17 cellular contexts compared by ENCODE assay signal in genomic region chr6:145110109-145110508, GRCh38.
A peak's percentile ranks its signal among the peaks of the same experiment; 100 is the strongest.
DNase-seq lines count a peak whose midpoint lies in the region; ATAC-seq and TF ChIP-seq lines count a peak whose summit lies in the region.
"Had no signal": no experiment of that assay in that cellular context is flagged by ENCODE, and none has a peak within 500 bp of the region (broad histone marks: within the 10 kb centered on the region; RNA-seq: fewer than 3 reads in every experiment).

No MANE protein-coding gene starts in this region.

- TF ChIP-seq CTCF in C4-2B (conservative IDR thresholded peaks at IDR 0.05) (no peak), mammary epithelial cell (conservative IDR thresholded peaks at IDR 0.05 in 1 of 2, IDR thresholded peaks at IDR 0.05 in 1 of 2; ENCODE audit: extremely low read depth in 1 of 2, insufficient read depth in 1 of 2, low read depth in 1 of 2, low read length in 2 of 2) (no peak), upper lobe of left lung (IDR thresholded peaks at IDR 0.05) (no peak)

- H3K4me2 ChIP-seq in mammary epithelial cell (ENCODE audit: insufficient read depth, low read depth, low read length) (peak overlapping the region; percentile 37), mesenchymal stem cell (ENCODE audit: low read length, poor library complexity, severe bottlenecking) (no peak overlapping the region)

- no peaks in the 10 kb centered on the region for H3K36me3 ChIP-seq in mammary epithelial cell (ENCODE audit: insufficient read depth, low read length)
- H3K36me3 ChIP-seq in upper lobe of left lung, result no peaks in the 10 kb centered on the region
- H3K36me3 ChIP-seq in mesenchymal stem cell (ENCODE audit: control insufficient read depth in 1 of 2, insufficient read depth in 2 of 2, low read depth in 1 of 2, low read length in 2 of 2), result no peaks in the 10 kb centered on the region

- no peaks in the 10 kb centered on the region for H3K9me3 ChIP-seq in mammary epithelial cell (replicated peaks; ENCODE audit: insufficient read depth, low read length)
- no peaks in the 10 kb centered on the region for H3K9me3 ChIP-seq in upper lobe of left lung
- H3K9me3 ChIP-seq in mesenchymal stem cell (ENCODE audit: control insufficient read depth, low read length), result no peaks in the 10 kb centered on the region
- H3K9me3 ChIP-seq: Caco-2 had no signal

- 0% methylated on average over 1 of the region's 1 CpG for WGBS in mammary epithelial cell (ENCODE audit: low coverage, missing lambda C conversion rate)
- 80 to 92% methylated on average over 1 of the region's 1 CpG for WGBS in upper lobe of left lung, 2 donors
- 100% methylated on average over 1 of the region's 1 CpG for WGBS in mesenchymal stem cell

- H2BK12ac ChIP-seq in mesenchymal stem cell (ENCODE audit: low read length in 2 of 2), result no peak overlapping the region

- H2BK5ac ChIP-seq in mesenchymal stem cell (ENCODE audit: low read depth, low read length, poor library complexity, severe bottlenecking), result no peak overlapping the region

- no peak overlapping the region for H3K4ac ChIP-seq in mesenchymal stem cell (ENCODE audit: low read depth in 1 of 2, low read length in 2 of 2)

- H2BK15ac ChIP-seq in mesenchymal stem cell (ENCODE audit: low read depth, poor library complexity, severe bottlenecking), result no peak overlapping the region

- CTCF ChIA-PET in mammary epithelial cell (lab: Charles Lee; ENCODE audit: low non-redundant PET), result no interaction called here

- H3K79me2 ChIP-seq in mammary epithelial cell (ENCODE audit: insufficient read depth, low read length), result no peaks in the 10 kb centered on the region

- H3K4me1 ChIP-seq in mammary epithelial cell (ENCODE audit: insufficient read depth, low read length) (peaks cover 31% of the 10 kb centered on the region), upper lobe of left lung (no peaks in the 10 kb centered on the region), mesenchymal stem cell (ENCODE audit: control insufficient read depth, insufficient read depth, low read depth, low read length) (no peaks in the 10 kb centered on the region)
- H3K4me1 ChIP-seq: Caco-2 had no signal

- DNase-seq in NCI-H69 (lab: John Stamatoyannopoulos, UW) (peak; percentile 36), mammary epithelial cell (peak; percentile 88), kidney tubule cell (ENCODE audit: low spot score) (peak; percentile 57), SHP77 (lab: John Stamatoyannopoulos, UW) (no peak), upper lobe of left lung (no peak), mesenchymal stem cell (no peak)
- no peak for DNase-seq in activated naive CD4-positive, alpha-beta T cell treated with Interleukin-2 at 50 U/mL for 16 hours
- DNase-seq: Caco-2, GDM1, GOT3, KG1, MM.1S, NCI-H1105, NCI-H1694 treated with DMSO at 0.1 percent for 48 hours, NCI-H510A had no signal

- H2AK5ac ChIP-seq in mesenchymal stem cell (ENCODE audit: low read length, severe bottlenecking), result no peak overlapping the region

- H3K27me3 ChIP-seq in mammary epithelial cell (ENCODE audit: insufficient read depth, low read length), result no peaks in the 10 kb centered on the region
- H3K27me3 ChIP-seq in upper lobe of left lung, result no peaks in the 10 kb centered on the region
- no peaks in the 10 kb centered on the region for H3K27me3 ChIP-seq in mesenchymal stem cell (ENCODE audit: control insufficient read depth in 1 of 2, insufficient read depth in 1 of 2, low read length in 2 of 2)

- H2AFZ ChIP-seq in mammary epithelial cell (ENCODE audit: low read depth, low read length) (peak overlapping the region; percentile 42), mesenchymal stem cell (ENCODE audit: low read depth, low read length) (no peak overlapping the region)

- H3K27ac ChIP-seq in C4-2B (peak overlapping the region; percentile 58; the same call in 1 of the 2 replicates), mammary epithelial cell (ENCODE audit: insufficient read depth, low read depth, low read length) (peak overlapping the region; percentile 44), upper lobe of left lung (no peak overlapping the region), mesenchymal stem cell (ENCODE audit: low read length, poor library complexity, severe bottlenecking) (no peak overlapping the region)
- H3K27ac ChIP-seq: SK-N-MC had no signal

- H3K9ac ChIP-seq in mammary epithelial cell (ENCODE audit: insufficient read depth, low read length) (no peak overlapping the region), mesenchymal stem cell (ENCODE audit: low read length) (no peak overlapping the region)

- intact Hi-C loops in mammary epithelial cell (cut with micrococcal nuclease), result no loop called here

- in situ Hi-C loops in mammary epithelial cell (cut with MboI; ENCODE audit: low sequenced_read_pairs in 2 of 2), result no loop called here

- H2BK120ac ChIP-seq in mesenchymal stem cell (ENCODE audit: low read depth, low read length), result no peak overlapping the region

- dilution Hi-C loops in mammary epithelial cell (cut with HindIII; ENCODE audit: low sequenced_read_pairs), result no loop called here

- TF ChIP-seq POLR2A in upper lobe of left lung (IDR thresholded peaks at IDR 0.05), result no peak

- H3K14ac ChIP-seq in mesenchymal stem cell (ENCODE audit: low read length in 2 of 2), result no peak overlapping the region

- no peak overlapping the region for H3K18ac ChIP-seq in mesenchymal stem cell (ENCODE audit: low read depth in 1 of 2, low read length in 2 of 2)

- no peak for TF ChIP-seq EP300 in upper lobe of left lung (IDR thresholded peaks at IDR 0.05)

- ATAC-seq in upper lobe of left lung (ENCODE audit: low FRiP score in 2 of 2), result no peak

- no TSS peak for BruUV-seq in mammary epithelial cell (replicated peaks; lab: Mats Ljungman, UMichigan)

- H3K4me3 ChIP-seq in mammary epithelial cell (replicated peaks in 1 of 3; ENCODE audit: insufficient read depth in 1 of 3, low read depth in 2 of 3, low read length in 3 of 3) (no peak overlapping the region), upper lobe of left lung (no peak overlapping the region), mesenchymal stem cell (ENCODE audit: insufficient read depth in 1 of 2, low read depth in 1 of 2, low read length in 2 of 2) (no peak overlapping the region)
- H3K4me3 ChIP-seq: SK-N-MC had no signal

- no peak overlapping the region for H4K91ac ChIP-seq in mesenchymal stem cell (ENCODE audit: low read length)

- no peaks in the 10 kb centered on the region for H3K79me1 ChIP-seq in mesenchymal stem cell (replicated peaks; ENCODE audit: low read length, poor library complexity, severe bottlenecking)

- H4K20me1 ChIP-seq in mammary epithelial cell (ENCODE audit: insufficient read depth, low read length), result no peaks in the 10 kb centered on the region

- no peak overlapping the region for H3K23ac ChIP-seq in mesenchymal stem cell (ENCODE audit: low read length in 2 of 2)

- H4K8ac ChIP-seq in mesenchymal stem cell (ENCODE audit: low read length), result no peak overlapping the region

Comparison
In these comparisons a context has a peak if more than half of its experiments do, and no peak if none do; other contexts are left out.
1. H3K27ac ChIP-seq: peak in C4-2B (single experiment) and mammary epithelial cell (single experiment); none in upper lobe of left lung (0 of 4) and mesenchymal stem cell (single experiment).
2. DNase-seq: peak in NCI-H69 (single experiment), mammary epithelial cell (single experiment) and kidney tubule cell (single experiment); none in SHP77 (0 of 2), activated naive CD4-positive, alpha-beta T cell treated with Interleukin-2 at 50 U/mL for 16 hours (single experiment), upper lobe of left lung (0 of 2) and mesenchymal stem cell (single experiment).